ENCODE assay signal across 4 cellular contexts in the genomic region with DNA sequence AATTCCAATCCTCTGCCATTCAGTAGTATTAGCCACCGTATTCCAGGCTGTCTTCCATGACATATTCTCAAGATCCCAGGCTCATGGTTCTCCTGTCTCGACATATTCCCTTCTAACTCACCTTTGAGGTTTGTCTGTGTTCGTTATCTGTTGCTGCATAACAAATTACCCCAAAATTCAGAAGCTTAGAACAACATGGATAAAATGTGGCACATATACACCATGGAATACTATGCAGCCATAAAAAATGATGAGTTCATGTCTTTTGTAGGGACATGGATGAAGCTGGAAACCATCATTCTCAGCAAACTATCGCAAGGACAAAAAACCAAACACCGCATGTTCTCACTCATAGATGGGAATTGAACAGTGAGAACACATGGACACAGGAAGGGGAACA. TPM values are rescaled to one million over a fixed set of nuclear protein-coding genes. Genes with fewer than 3 reads are reported as not detected.
"Had no signal": no experiment of that assay in that cellular context is flagged by ENCODE, and none has a peak within 500 bp of the region (broad histone marks: within the 10 kb centered on the region; RNA-seq: fewer than 3 reads in every experiment).

No MANE protein-coding gene starts in this region.

RNA-seq across cellular contexts. Expression of a gene that starts 33.0 kb away (rescaled TPM):
- total RNA-seq: OCI-LY7, PC-3, PC-9, SK-MEL-5 had no signal
